Comparison of ENCODE assay signal across 8 cellular contexts in genomic region chr5:1521671-1522600, GRCh38. TPM values are rescaled to one million over a fixed set of nuclear protein-coding genes. Genes with fewer than 3 reads are reported as not detected.
DNase-seq lines count a peak whose midpoint lies in the region; ATAC-seq and TF ChIP-seq lines count a peak whose summit lies in the region.

No MANE protein-coding gene starts in this region.

- H3K27ac Mint-ChIP-seq in chondrocyte (ENCODE audit: unreplicated experiment), result peak overlapping the region; percentile 93

- peak overlapping the region; percentile 35 for H2BK5ac ChIP-seq in mesendoderm (ENCODE audit: low read length)

- H3K4me3 Mint-ChIP-seq in chondrocyte (ENCODE audit: unreplicated experiment), result peak overlapping the region; percentile 80

- H3K4me3 ChIP-seq in NT2/D1 (ENCODE audit: insufficient read length, low read depth) (peak overlapping the region; percentile 80), mesendoderm (ENCODE audit: low read length) (peak overlapping the region; percentile 84), aorta (ENCODE audit: low read length in 2 of 2) (peak overlapping the region in 1 of 2 donors; percentile 100)

- peak overlapping the region; percentile 71 for H3K4me2 ChIP-seq in mesendoderm (ENCODE audit: low read length)

- intact Hi-C loops in aorta (cut with DNase I), result loop anchor here in 1 of 2 donors (5.0 to 10.0 kb wide), 2 partner anchors 70 to 177 kb away; partner anchors contain the start of gene CLPTM1L

- no peak overlapping the region for H2BK120ac ChIP-seq in mesendoderm (ENCODE audit: low read depth, low read length)

- H3K9me3 ChIP-seq in NT2/D1 (ENCODE audit: insufficient read depth, low read length) (no peaks in the 10 kb centered on the region), aorta (ENCODE audit: control insufficient read depth, low read length) (no peaks in the 10 kb centered on the region)

- peak overlapping the region; percentile 22 for H3K18ac ChIP-seq in mesendoderm (ENCODE audit: low read length)

- DNase-seq in NCI-H2029 (lab: John Stamatoyannopoulos, UW), result peak; percentile 25
- no peak for DNase-seq in NCI-H2029 treated with DMSO at 0.1 percent for 48 hours (lab: John Stamatoyannopoulos, UW)
- DNase-seq in NT2/D1 (ENCODE audit: low read depth, low spot score), result no peak
- DNase-seq in chondrocyte (ENCODE audit: low spot score), result peak; percentile 88
- peak; percentile 66 for DNase-seq in mesendoderm
- peak; percentile 52 to 77 for DNase-seq in aorta
- DNase-seq in inferior parietal cortex (ENCODE audit: extremely low spot score), result no peak
- no peak for DNase-seq in NK-92 (lab: John Stamatoyannopoulos, UW; ENCODE audit: unreplicated experiment)

- no peak for ATAC-seq in aorta (ENCODE audit: low FRiP score)

- no peak overlapping the region for H3K4ac ChIP-seq in mesendoderm (ENCODE audit: low read depth, low read length)

- H4K8ac ChIP-seq in mesendoderm (ENCODE audit: low read depth, low read length), result no peak overlapping the region

- peaks cover 56% of the 10 kb centered on the region for H3K79me2 ChIP-seq in mesendoderm (ENCODE audit: control insufficient read depth, insufficient read depth, low read length)

- H2BK15ac ChIP-seq in mesendoderm (replicated peaks; ENCODE audit: low read depth), result no peak overlapping the region

- WGBS in mesendoderm (ENCODE audit: extremely low coverage, insufficient coverage, low lambda C conversion rate), result no CpG with 5 or more reads among the region's 28 CpGs
- 51 to 55% methylated on average over 23 to 28 of the region's 28 CpGs for WGBS in aorta, 2 donors

- peaks cover 7% of the 10 kb centered on the region for H3K36me3 Mint-ChIP-seq in chondrocyte (ENCODE audit: low read depth)

- peaks cover 11% of the 10 kb centered on the region for H3K79me1 ChIP-seq in mesendoderm (ENCODE audit: low read length)

- H3K4me1 Mint-ChIP-seq in chondrocyte (ENCODE audit: low read depth), result peaks cover 18% of the 10 kb centered on the region

- H3K27me3 ChIP-seq in NT2/D1 (ENCODE audit: insufficient read depth, insufficient read length), result no peaks in the 10 kb centered on the region
- no peaks in the 10 kb centered on the region for H3K27me3 ChIP-seq in mesendoderm (ENCODE audit: insufficient read depth, low read length, poor library complexity)
- H3K27me3 ChIP-seq in aorta (ENCODE audit: control insufficient read depth in 1 of 2, insufficient read depth in 2 of 2, low read length in 1 of 2), result no peaks in the 10 kb centered on the region

- H3K36me3 ChIP-seq in NT2/D1 (ENCODE audit: insufficient read depth, insufficient read length, low read length) (peaks cover 39% of the 10 kb centered on the region), mesendoderm (ENCODE audit: control insufficient read depth, insufficient read depth, low read length) (peaks cover 4% of the 10 kb centered on the region), aorta (ENCODE audit: control insufficient read depth in 1 of 2, insufficient read depth in 2 of 2, low read length in 1 of 2) (no peaks in the 10 kb centered on the region)

- H3K4me1 ChIP-seq in NT2/D1 (ENCODE audit: insufficient read depth, insufficient read length) (peaks cover 18% of the 10 kb centered on the region), mesendoderm (ENCODE audit: control insufficient read depth, low read depth, low read length) (peaks cover 6% of the 10 kb centered on the region), aorta (ENCODE audit: control insufficient read depth in 1 of 2, insufficient read depth in 2 of 2, low read length in 2 of 2) (no peaks in the 10 kb centered on the region)

- H3K27me3 Mint-ChIP-seq in chondrocyte (ENCODE audit: low read depth), result peaks cover 4% of the 10 kb centered on the region

- no peak overlapping the region for H4K5ac ChIP-seq in mesendoderm (ENCODE audit: low read length)

- H3K27ac ChIP-seq in mesendoderm (ENCODE audit: low read depth, low read length) (no peak overlapping the region), aorta (ENCODE audit: low read depth in 1 of 2, low read length in 2 of 2) (no peak overlapping the region)

- peak overlapping the region; percentile 75 for H3K56ac ChIP-seq in mesendoderm (ENCODE audit: low read length)

- H3K9ac ChIP-seq in NT2/D1 (ENCODE audit: insufficient read length, low read depth) (peak overlapping the region; percentile 92), mesendoderm (ENCODE audit: low read length) (peak overlapping the region; percentile 60)

- H3K23ac ChIP-seq in mesendoderm (ENCODE audit: low read length), result peak overlapping the region; percentile 85

- H3K9me3 Mint-ChIP-seq in chondrocyte (ENCODE audit: low read depth), result no peaks in the 10 kb centered on the region

- H2AK5ac ChIP-seq in mesendoderm (ENCODE audit: low read length), result no peak overlapping the region

- peak; percentile 22 for TF ChIP-seq CTCF in chondrocyte (IDR thresholded peaks at IDR 0.05)

RNA-seq across cellular contexts. Expression of gene LPCAT1, which starts 1.8 kb away (rescaled TPM):
- 39.9 to 49.4 TPM (median 46.4 TPM) in 3 replicates for total RNA-seq in chondrocyte
- 135 TPM for polyA plus RNA-seq in mesendoderm (2013, experiment 1 of 2)
- 132 TPM for polyA plus RNA-seq in mesendoderm (2013, experiment 2 of 2)
- total RNA-seq in aorta, result 10 to 100 TPM; 38.7 to 68.7 TPM
- 10 to 100 TPM in 1 of 2 donors, 1 to 10 TPM in 1; 6.4 to 34.2 TPM for polyA plus RNA-seq in aorta

Comparison
In these comparisons a context has a peak if more than half of its experiments do, and no peak if none do; other contexts are left out.
1. DNase-seq: peak in NCI-H2029 (single experiment), chondrocyte (single experiment), mesendoderm (single experiment) and aorta (2 of 2); none in NCI-H2029 treated with DMSO at 0.1 percent for 48 hours (single experiment), NT2/D1 (single experiment), inferior parietal cortex (single experiment) and NK-92 (single experiment).